Comparison of ENCODE assay signal across 25 cellular contexts in genomic region chr1:76147917-76148316, GRCh38.
DNase-seq lines count a peak whose midpoint lies in the region.
"Had no signal": no experiment of that assay in that cellular context is flagged by ENCODE, and none has a peak within 500 bp of the region (broad histone marks: within the 10 kb centered on the region; RNA-seq: fewer than 3 reads in every experiment).

No MANE protein-coding gene starts in this region.

- H3K4me1 Mint-ChIP-seq in activated T-helper 2 cell treated with anti-CD3 and anti-CD28 coated beads, Interferon-gamma antibody, Interleukin-2, Interleukin-4, amounts not matched to agents 10 μg/mL and 5 μg/mL and 100 μg/mL, durations not matched to agents 14 hours and 24 hours and 36 hours (ENCODE audit: low read depth), result no peaks in the 10 kb centered on the region
- H3K4me1 Mint-ChIP-seq: B cell had no signal

- no peak overlapping the region for H3K27ac Mint-ChIP-seq in activated T-helper 2 cell treated with anti-CD3 and anti-CD28 coated beads, Interferon-gamma antibody, Interleukin-2, Interleukin-4, amounts not matched to agents 10 μg/mL and 5 μg/mL and 100 μg/mL, durations not matched to agents 14 hours and 24 hours and 36 hours
- H3K27ac Mint-ChIP-seq: B cell had no signal

- H3K4me3 Mint-ChIP-seq in activated T-helper 2 cell treated with anti-CD3 and anti-CD28 coated beads, Interferon-gamma antibody, Interleukin-2, Interleukin-4, amounts not matched to agents 10 μg/mL and 5 μg/mL and 100 μg/mL, durations not matched to agents 14 hours and 24 hours and 36 hours (ENCODE audit: low read depth), result no peak overlapping the region
- H3K4me3 Mint-ChIP-seq: B cell had no signal

- intact Hi-C loops in activated T-helper 2 cell treated with anti-CD3 and anti-CD28 coated beads, Interferon-gamma antibody, Interleukin-2, Interleukin-4, amounts not matched to agents 10 μg/mL and 5 μg/mL and 100 μg/mL, durations not matched to agents 14 hours and 24 hours and 36 hours (cut with micrococcal nuclease), result no loop called here

- DNase-seq in RPMI7951 (ENCODE audit: low read depth) (peak; percentile 19), epidermal melanocyte (ENCODE audit: insufficient read length, low spot score) (peak; percentile 37), midbrain (lab: John Stamatoyannopoulos, UW) (peak; percentile 18), superior temporal gyrus (ENCODE audit: extremely low spot score) (peak; percentile 63), SK-N-DZ (ENCODE audit: low spot score) (no peak), NCI-H2171 (lab: John Stamatoyannopoulos, UW) (no peak), dedifferentiated amniotic fluid mesenchymal stem cell (ENCODE audit: extremely low spot score) (no peak)
- no peak for DNase-seq in activated T-helper 2 cell treated with anti-CD3 and anti-CD28 coated beads, Interferon-gamma antibody, Interleukin-2, Interleukin-4, amounts not matched to agents 10 μg/mL and 5 μg/mL and 100 μg/mL, durations not matched to agents 14 hours and 24 hours and 36 hours (ENCODE audit: low spot score)
- DNase-seq: DMS53; GM23248; H7; KBM-7; MV-4-11; NCI-H1105; NCI-H1436 treated with DMSO at 0.1 percent for 48 hours; NCI-H187 treated with DMSO at 0.1 percent for 48 hours; NCI-H2107; NCI-H446; NCI-H524 treated with DMSO at 0.1 percent for 48 hours; NCI-H774; NK-92 treated with Interleukin-12 subunit alpha and Interleukin-12 subunit beta, amount 100 ng/mL, for 24 hours; PC-3; Right ventricle myocardium superior; RPMI8226 had no signal

- H3K36me3 Mint-ChIP-seq in activated T-helper 2 cell treated with anti-CD3 and anti-CD28 coated beads, Interferon-gamma antibody, Interleukin-2, Interleukin-4, amounts not matched to agents 10 μg/mL and 5 μg/mL and 100 μg/mL, durations not matched to agents 14 hours and 24 hours and 36 hours (ENCODE audit: low read depth), result no peaks in the 10 kb centered on the region

- peaks cover 20% of the 10 kb centered on the region for H3K27me3 Mint-ChIP-seq in activated T-helper 2 cell treated with anti-CD3 and anti-CD28 coated beads, Interferon-gamma antibody, Interleukin-2, Interleukin-4, amounts not matched to agents 10 μg/mL and 5 μg/mL and 100 μg/mL, durations not matched to agents 14 hours and 24 hours and 36 hours (ENCODE audit: low read depth)

- no peaks in the 10 kb centered on the region for H3K9me3 Mint-ChIP-seq in activated T-helper 2 cell treated with anti-CD3 and anti-CD28 coated beads, Interferon-gamma antibody, Interleukin-2, Interleukin-4, amounts not matched to agents 10 μg/mL and 5 μg/mL and 100 μg/mL, durations not matched to agents 14 hours and 24 hours and 36 hours

Comparison
In these comparisons a context has a peak if more than half of its experiments do, and no peak if none do; other contexts are left out.
1. DNase-seq: peak in RPMI7951 (single experiment), epidermal melanocyte (single experiment), midbrain (single experiment) and superior temporal gyrus (single experiment); none in activated T-helper 2 cell treated with anti-CD3 and anti-CD28 coated beads, Interferon-gamma antibody, Interleukin-2, Interleukin-4, amounts not matched to agents 10 μg/mL and 5 μg/mL and 100 μg/mL, durations not matched to agents 14 hours and 24 hours and 36 hours (single experiment), SK-N-DZ (single experiment), NCI-H2171 (single experiment) and dedifferentiated amniotic fluid mesenchymal stem cell (single experiment).